20 cellular contexts compared by ENCODE assay signal in the genomic region with DNA sequence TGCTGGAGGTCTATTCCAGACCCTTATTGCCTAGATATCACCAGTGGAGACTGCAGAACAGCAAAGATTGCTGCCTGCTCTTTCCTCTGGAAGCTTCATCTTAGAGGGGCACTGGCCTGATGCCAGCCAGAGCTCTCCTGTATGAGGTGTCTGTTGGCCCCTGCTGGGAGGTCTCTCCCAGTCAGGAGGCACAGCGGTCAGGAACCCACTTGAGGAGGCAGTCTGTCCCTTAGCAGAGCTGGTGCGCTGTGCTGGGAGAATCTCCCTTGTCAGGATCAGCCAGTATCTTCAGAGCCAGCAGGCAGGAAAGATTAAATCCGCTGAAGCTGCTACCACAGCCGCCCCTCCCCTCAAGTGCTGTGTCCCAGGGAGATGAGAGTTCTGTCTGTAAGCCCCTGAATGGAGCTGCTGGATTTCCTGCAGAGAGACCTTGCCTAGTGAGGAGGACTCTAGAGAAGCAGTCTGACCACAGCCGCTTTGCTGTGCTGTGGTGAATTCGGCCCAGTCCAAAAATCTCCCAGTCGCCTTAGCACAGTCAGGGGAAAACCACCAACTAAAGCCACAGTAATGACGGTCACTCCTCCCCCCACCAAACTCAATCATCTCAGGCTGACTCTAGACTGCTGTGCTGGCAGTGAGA.
A peak's percentile ranks its signal among the peaks of the same experiment; 100 is the strongest.
DNase-seq lines count a peak whose midpoint lies in the region; ATAC-seq and TF ChIP-seq lines count a peak whose summit lies in the region.
"Had no signal": no experiment of that assay in that cellular context is flagged by ENCODE, and none has a peak within 500 bp of the region (broad histone marks: within the 10 kb centered on the region; RNA-seq: fewer than 3 reads in every experiment).

No MANE protein-coding gene starts in this region.

- H3K4me3 Mint-ChIP-seq in immature natural killer cell: peak overlapping the region in 4 of 5 donors; percentile 22 to 56 (median 51)
- H3K4me3 Mint-ChIP-seq: CD8-positive, alpha-beta memory T cell; nephron; stimulated activated effector memory CD8-positive, alpha-beta T cell treated with anti-CD3 and anti-CD28 coated beads, Interleukin-12 subunit alpha, Interleukin-12 subunit beta, amount 100 ng/mL, for 72 hours had no signal

- peaks cover 16 to 19% of the 10 kb centered on the region in 2 donors for H3K4me1 Mint-ChIP-seq in immature natural killer cell
- H3K4me1 Mint-ChIP-seq: CD8-positive, alpha-beta memory T cell; nephron; stimulated activated effector memory CD8-positive, alpha-beta T cell treated with anti-CD3 and anti-CD28 coated beads, Interleukin-12 subunit alpha, Interleukin-12 subunit beta, amount 100 ng/mL, for 72 hours had no signal

- TF ChIP-seq CTCF in suprapubic skin (IDR thresholded peaks at IDR 0.05): no peak

- H3K27me3 Mint-ChIP-seq in immature natural killer cell (ENCODE audit: low read depth in 3 of 3): peaks cover 0 to 4% (median 0%) of the 10 kb centered on the region in 3 donors

- 70% methylated on average over 2 of the region's 8 CpGs for WGBS in suprapubic skin

- ATAC-seq in GM18520 (IDR thresholded peaks at IDR 0.05; ENCODE audit: unreplicated experiment) (peak; percentile 82), HG03159 (IDR thresholded peaks at IDR 0.05; ENCODE audit: unreplicated experiment) (peak; percentile 63), HG03139 (IDR thresholded peaks at IDR 0.05; ENCODE audit: unreplicated experiment) (no peak), HG02678 (IDR thresholded peaks at IDR 0.05; ENCODE audit: unreplicated experiment) (no peak)
- ATAC-seq: stimulated activated effector memory CD8-positive, alpha-beta T cell treated with anti-CD3 and anti-CD28 coated beads, Interleukin-12 subunit alpha, Interleukin-12 subunit beta, amount 100 ng/mL, for 72 hours had no signal

- peaks cover 2 to 9% (median 5%) of the 10 kb centered on the region in 6 donors for H3K9me3 Mint-ChIP-seq in immature natural killer cell

- no peak overlapping the region for H3K4me3 ChIP-seq in suprapubic skin

- no peaks in the 10 kb centered on the region for H3K27me3 ChIP-seq in suprapubic skin

- no peaks in the 10 kb centered on the region for H3K4me1 ChIP-seq in suprapubic skin

- H3K36me3 Mint-ChIP-seq in immature natural killer cell: peaks cover 36 to 61% (median 56%) of the 10 kb centered on the region in 3 donors

- no peak for TF ChIP-seq EP300 in suprapubic skin (IDR thresholded peaks at IDR 0.05)

- TF ChIP-seq POLR2A in suprapubic skin (IDR thresholded peaks at IDR 0.05): no peak

- peak overlapping the region in 3 of 6 donors; percentile 44 to 63 (median 58) for H3K27ac Mint-ChIP-seq in immature natural killer cell
- H3K27ac Mint-ChIP-seq: nephron; stimulated activated effector memory CD8-positive, alpha-beta T cell treated with anti-CD3 and anti-CD28 coated beads, Interleukin-12 subunit alpha, Interleukin-12 subunit beta, amount 100 ng/mL, for 72 hours had no signal

- no peak overlapping the region for H3K27ac ChIP-seq in suprapubic skin

- no peaks in the 10 kb centered on the region for H3K9me3 ChIP-seq in suprapubic skin

- DNase-seq in SW480 (ENCODE audit: low spot score) (peak; percentile 38), immature natural killer cell (peak; percentile 47), suprapubic skin (ENCODE audit: low spot score in 2 of 2) (no peak), amniotic stem cell (lab: John Stamatoyannopoulos, UW) (no peak)
- DNase-seq: activated CD4-positive, alpha-beta T cell treated with anti-CD3 and anti-CD28 coated beads, Interleukin-2, amount 50 U/mL, for 4 hours; activated naive CD4-positive, alpha-beta T cell treated with anti-CD3 and anti-CD28 coated beads, Interleukin-2, amount 50 U/mL, for 16 hours; activated T-cell treated with anti-CD3 and anti-CD28 coated beads, Interleukin-2, amount 50 U/mL, for 1 hour; CD8-positive, alpha-beta memory T cell; DND-41; IMR-90; mesenchymal stem cell; NCI-H1930; NCI-H526; SW 1271 had no signal

- no peaks in the 10 kb centered on the region for H3K36me3 ChIP-seq in suprapubic skin

Comparison
In these comparisons a context has a peak if more than half of its experiments do, and no peak if none do; other contexts are left out.
1. ATAC-seq: peak in GM18520 (single experiment) and HG03159 (single experiment); none in HG03139 (single experiment) and HG02678 (single experiment).
2. DNase-seq: peak in SW480 (single experiment) and immature natural killer cell (3 of 3); none in suprapubic skin (0 of 2) and amniotic stem cell (single experiment).